23 cellular contexts compared by ENCODE assay signal in genomic region chr3:73004316-73004715, GRCh38. TPM values are rescaled to one million over a fixed set of nuclear protein-coding genes. Genes with fewer than 3 reads are reported as not detected.
A peak's percentile ranks its signal among the peaks of the same experiment; 100 is the strongest.
DNase-seq lines count a peak whose midpoint lies in the region; ATAC-seq and TF ChIP-seq lines count a peak whose summit lies in the region.
"Had no signal": no experiment of that assay in that cellular context is flagged by ENCODE, and none has a peak within 500 bp of the region (broad histone marks: within the 10 kb centered on the region; RNA-seq: fewer than 3 reads in every experiment).

No MANE protein-coding gene starts in this region.

- POLR2A ChIA-PET in CD8-positive, alpha-beta T cell (lab: Charles Lee): no interaction called here

- no peaks in the 10 kb centered on the region for H3K36me3 ChIP-seq in CD8-positive, alpha-beta T cell (ENCODE audit: insufficient read depth, low read length)

- no peaks in the 10 kb centered on the region for H3K9me3 Mint-ChIP-seq in activated CD4-positive, alpha-beta T cell treated with anti-CD3 and anti-CD28 coated beads, Interleukin-2, amount 10 ng/mL, durations not matched to agents 24 days and 14 days
- H3K9me3 Mint-ChIP-seq in CD8-positive, alpha-beta T cell: no peaks in the 10 kb centered on the region
- no peaks in the 10 kb centered on the region for H3K9me3 Mint-ChIP-seq in activated T-helper 2 cell treated with anti-CD3 and anti-CD28 coated beads, Interferon-gamma antibody, Interleukin-2, Interleukin-4, amounts not matched to agents 10 μg/mL and 5 μg/mL and 100 μg/mL, durations not matched to agents 14 hours and 24 hours and 36 hours
- no peaks in the 10 kb centered on the region for H3K9me3 Mint-ChIP-seq in natural killer cell

- CTCF ChIA-PET in CD8-positive, alpha-beta T cell (lab: Charles Lee): no interaction called here

- no peak for TF ChIP-seq CTCF in CD8-positive, alpha-beta T cell (IDR thresholded peaks at IDR 0.05)
- no peak for TF ChIP-seq CTCF in natural killer cell (IDR thresholded peaks at IDR 0.05)

- H3K4me3 ChIP-seq in CD8-positive, alpha-beta T cell (ENCODE audit: low read depth, low read length): no peak overlapping the region
- H3K4me3 ChIP-seq: coronary artery, esophagus squamous epithelium, Peyer's patch had no signal

- no peak overlapping the region for H3K27ac ChIP-seq in CD8-positive, alpha-beta T cell (ENCODE audit: low read depth, low read length)
- H3K27ac ChIP-seq: coronary artery, esophagus squamous epithelium, Peyer's patch had no signal

- H3K4me1 Mint-ChIP-seq in activated CD4-positive, alpha-beta T cell treated with anti-CD3 and anti-CD28 coated beads, Interleukin-2, amount 10 ng/mL, durations not matched to agents 24 days and 14 days: peaks cover 57% of the 10 kb centered on the region
- peaks cover 83% of the 10 kb centered on the region for H3K4me1 Mint-ChIP-seq in CD8-positive, alpha-beta T cell (ENCODE audit: low read depth)
- peaks cover 63% of the 10 kb centered on the region for H3K4me1 Mint-ChIP-seq in activated T-helper 2 cell treated with anti-CD3 and anti-CD28 coated beads, Interferon-gamma antibody, Interleukin-2, Interleukin-4, amounts not matched to agents 10 μg/mL and 5 μg/mL and 100 μg/mL, durations not matched to agents 14 hours and 24 hours and 36 hours (ENCODE audit: low read depth)
- H3K4me1 Mint-ChIP-seq in natural killer cell: peaks cover 62 to 74% of the 10 kb centered on the region in 2 donors

- no peak for DNase-seq in activated CD4-positive, alpha-beta T cell treated with anti-CD3 and anti-CD28 coated beads, Interleukin-2, amount 10 ng/mL, durations not matched to agents 24 days and 14 days
- DNase-seq in activated CD4-positive, alpha-beta T cell treated with anti-CD3 and anti-CD28 coated beads, Interleukin-2, amount 50 U/mL, for 4 hours: no peak
- no peak for DNase-seq in CD8-positive, alpha-beta T cell
- no peak for DNase-seq in activated T-helper 2 cell treated with anti-CD3 and anti-CD28 coated beads, Interferon-gamma antibody, Interleukin-2, Interleukin-4, amounts not matched to agents 10 μg/mL and 5 μg/mL and 100 μg/mL, durations not matched to agents 14 hours and 24 hours and 36 hours (ENCODE audit: low spot score)
- no peak for DNase-seq in natural killer cell
- no peak for DNase-seq in mesenteric fat pad (ENCODE audit: low spot score)
- DNase-seq in NCI-H187 treated with DMSO at 0.1 percent for 48 hours (lab: John Stamatoyannopoulos, UW): no peak
- DNase-seq: 8988T; activated CD4-positive, alpha-beta T cell treated with anti-CD3 and anti-CD28 coated beads, Interleukin-2, amount 50 U/mL, for 1 hour; activated CD8-positive, alpha-beta memory T cell treated with anti-CD3 and anti-CD28 coated beads, Interleukin-2, amount 50 U/mL, for 48 hours; activated gamma-delta T cell treated with Interleukin-2 at 50 U/mL for 16 hours; amniotic stem cell; esophagus squamous epithelium; NCI-H1092 treated with DMSO at 0.1 percent for 48 hours; NCI-H1930; NCI-H69; Peyer's patch; SHP77 treated with DMSO at 0.1 percent for 48 hours; stimulated activated CD4-positive, alpha-beta T cell treated with anti-CD3 and anti-CD28 coated beads, Interleukin-4, amount 100 ng/mL, for 4 hours; stimulated activated naive CD4-positive, alpha-beta T cell treated with Interleukin-2 at 50 U/mL for 16 hours; T1000 had no signal

- peak overlapping the region; percentile 38 for H3K27ac Mint-ChIP-seq in activated CD4-positive, alpha-beta T cell treated with anti-CD3 and anti-CD28 coated beads, Interleukin-2, amount 10 ng/mL, durations not matched to agents 24 days and 14 days
- peak overlapping the region; percentile 69 for H3K27ac Mint-ChIP-seq in CD8-positive, alpha-beta T cell
- H3K27ac Mint-ChIP-seq in activated T-helper 2 cell treated with anti-CD3 and anti-CD28 coated beads, Interferon-gamma antibody, Interleukin-2, Interleukin-4, amounts not matched to agents 10 μg/mL and 5 μg/mL and 100 μg/mL, durations not matched to agents 14 hours and 24 hours and 36 hours: peak overlapping the region; percentile 56
- peak overlapping the region; percentile 67 to 72 for H3K27ac Mint-ChIP-seq in natural killer cell

- no peaks in the 10 kb centered on the region for H3K9me3 ChIP-seq in CD8-positive, alpha-beta T cell (ENCODE audit: low read length)
- H3K9me3 ChIP-seq: esophagus squamous epithelium, Peyer's patch had no signal

- peaks cover 50% of the 10 kb centered on the region for H3K4me1 ChIP-seq in CD8-positive, alpha-beta T cell (ENCODE audit: insufficient read depth, low read length)

- ATAC-seq in CD8-positive, alpha-beta T cell: no peak
- ATAC-seq in natural killer cell (no peak), GM21576 (IDR thresholded peaks at IDR 0.05; ENCODE audit: unreplicated experiment) (no peak)

- H3K27me3 ChIP-seq in CD8-positive, alpha-beta T cell (ENCODE audit: insufficient read depth, low read length): no peaks in the 10 kb centered on the region
- H3K27me3 ChIP-seq: esophagus squamous epithelium, Peyer's patch had no signal

- H3K4me3 Mint-ChIP-seq in activated CD4-positive, alpha-beta T cell treated with anti-CD3 and anti-CD28 coated beads, Interleukin-2, amount 10 ng/mL, durations not matched to agents 24 days and 14 days: no peak overlapping the region
- no peak overlapping the region for H3K4me3 Mint-ChIP-seq in CD8-positive, alpha-beta T cell
- H3K4me3 Mint-ChIP-seq in activated T-helper 2 cell treated with anti-CD3 and anti-CD28 coated beads, Interferon-gamma antibody, Interleukin-2, Interleukin-4, amounts not matched to agents 10 μg/mL and 5 μg/mL and 100 μg/mL, durations not matched to agents 14 hours and 24 hours and 36 hours (ENCODE audit: low read depth): no peak overlapping the region
- no peak overlapping the region for H3K4me3 Mint-ChIP-seq in natural killer cell

- intact Hi-C loops in activated CD4-positive, alpha-beta T cell treated with anti-CD3 and anti-CD28 coated beads, Interleukin-2, amount 10 ng/mL, durations not matched to agents 24 days and 14 days (cut with micrococcal nuclease): no loop called here
- intact Hi-C loops in CD8-positive, alpha-beta T cell (cut with DNase I, micrococcal nuclease): loop anchor here in 1 of 2 experiments (2.0 kb wide), 1 partner anchor 32 kb away; no protein-coding TSS in a partner anchor
- intact Hi-C loops in activated T-helper 2 cell treated with anti-CD3 and anti-CD28 coated beads, Interferon-gamma antibody, Interleukin-2, Interleukin-4, amounts not matched to agents 10 μg/mL and 5 μg/mL and 100 μg/mL, durations not matched to agents 14 hours and 24 hours and 36 hours (cut with micrococcal nuclease): loop anchor here (5.0 kb wide), 1 partner anchor 37 kb away; no protein-coding TSS in a partner anchor
- intact Hi-C loops in natural killer cell (cut with micrococcal nuclease): no loop called here

- no peaks in the 10 kb centered on the region for H3K27me3 Mint-ChIP-seq in activated CD4-positive, alpha-beta T cell treated with anti-CD3 and anti-CD28 coated beads, Interleukin-2, amount 10 ng/mL, durations not matched to agents 24 days and 14 days
- H3K27me3 Mint-ChIP-seq in CD8-positive, alpha-beta T cell (ENCODE audit: low read depth): no peaks in the 10 kb centered on the region
- no peaks in the 10 kb centered on the region for H3K27me3 Mint-ChIP-seq in activated T-helper 2 cell treated with anti-CD3 and anti-CD28 coated beads, Interferon-gamma antibody, Interleukin-2, Interleukin-4, amounts not matched to agents 10 μg/mL and 5 μg/mL and 100 μg/mL, durations not matched to agents 14 hours and 24 hours and 36 hours (ENCODE audit: low read depth)
- no peaks in the 10 kb centered on the region for H3K27me3 Mint-ChIP-seq in natural killer cell (ENCODE audit: low read depth in 2 of 2)

- peaks cover 80% of the 10 kb centered on the region for H3K36me3 Mint-ChIP-seq in activated CD4-positive, alpha-beta T cell treated with anti-CD3 and anti-CD28 coated beads, Interleukin-2, amount 10 ng/mL, durations not matched to agents 24 days and 14 days (ENCODE audit: low read depth)
- peaks cover 82% of the 10 kb centered on the region for H3K36me3 Mint-ChIP-seq in CD8-positive, alpha-beta T cell
- H3K36me3 Mint-ChIP-seq in activated T-helper 2 cell treated with anti-CD3 and anti-CD28 coated beads, Interferon-gamma antibody, Interleukin-2, Interleukin-4, amounts not matched to agents 10 μg/mL and 5 μg/mL and 100 μg/mL, durations not matched to agents 14 hours and 24 hours and 36 hours (ENCODE audit: low read depth): peaks cover 90% of the 10 kb centered on the region
- H3K36me3 Mint-ChIP-seq in natural killer cell: no peaks in the 10 kb centered on the region

RNA-seq across cellular contexts. Expression of gene PPP4R2, which starts 7.7 kb away (rescaled TPM):
- total RNA-seq in activated CD4-positive, alpha-beta T cell treated with anti-CD3 and anti-CD28 coated beads, Interleukin-2, amount 10 ng/mL, durations not matched to agents 24 days and 14 days: 105 and 107 TPM in 2 replicates
- total RNA-seq in CD8-positive, alpha-beta T cell: 10 to 100 TPM; 77.7 to 80.4 TPM
- 105 and 111 TPM in 2 replicates for total RNA-seq in activated T-helper 2 cell treated with anti-CD3 and anti-CD28 coated beads, Interferon-gamma antibody, Interleukin-2, Interleukin-4, amounts not matched to agents 10 μg/mL and 5 μg/mL and 100 μg/mL, durations not matched to agents 14 hours and 24 hours and 36 hours
- total RNA-seq in natural killer cell: 10 to 100 TPM; 50.4 to 72.8 (median 60.1) TPM
- total RNA-seq in mesenteric fat pad: 82.1 TPM

RNA-seq across cellular contexts. Expression of gene EBLN2, which starts 57.1 kb away (rescaled TPM):
- total RNA-seq in activated CD4-positive, alpha-beta T cell treated with anti-CD3 and anti-CD28 coated beads, Interleukin-2, amount 10 ng/mL, durations not matched to agents 24 days and 14 days: 7.2 and 7.8 TPM in 2 replicates
- 10 to 100 TPM in 1 of 2 experiments, 1 to 10 TPM in 1; 9.5 to 11.0 TPM for total RNA-seq in CD8-positive, alpha-beta T cell
- total RNA-seq in activated T-helper 2 cell treated with anti-CD3 and anti-CD28 coated beads, Interferon-gamma antibody, Interleukin-2, Interleukin-4, amounts not matched to agents 10 μg/mL and 5 μg/mL and 100 μg/mL, durations not matched to agents 14 hours and 24 hours and 36 hours: 8.6 and 8.8 TPM in 2 replicates
- total RNA-seq in natural killer cell: 10 to 100 TPM in 2 of 3 donors, 1 to 10 TPM in 1; 8.9 to 11.2 (median 11.0) TPM
- total RNA-seq in mesenteric fat pad: 5.0 TPM
